ENCODE assay signal across 18 cellular contexts in genomic region chr22:45331486-45331885, GRCh38. TPM values are rescaled to one million over a fixed set of nuclear protein-coding genes. Genes with fewer than 3 reads are reported as not detected.
DNase-seq lines count a peak whose midpoint lies in the region; ATAC-seq and TF ChIP-seq lines count a peak whose summit lies in the region.
"Had no signal": no experiment of that assay in that cellular context is flagged by ENCODE, and none has a peak within 500 bp of the region (broad histone marks: within the 10 kb centered on the region; RNA-seq: fewer than 3 reads in every experiment).

No MANE protein-coding gene starts in this region.

- no peak for TF ChIP-seq CTCF in RWPE1 (conservative IDR thresholded peaks at IDR 0.05; ENCODE audit: low read depth)
- no peak for TF ChIP-seq CTCF in gastrocnemius medialis (IDR thresholded peaks at IDR 0.05 in 4 of 5, conservative IDR thresholded peaks at IDR 0.05 in 1 of 5)

- no peaks in the 10 kb centered on the region for H3K9me3 Mint-ChIP-seq in activated T-cell treated with anti-CD3 and anti-CD28 coated beads, Interleukin-2, amount 50 U/mL, for 24 hours
- no peaks in the 10 kb centered on the region for H3K9me3 Mint-ChIP-seq in effector memory CD8-positive, alpha-beta T cell
- H3K9me3 Mint-ChIP-seq: CD4-positive, alpha-beta T cell; GM23338; H9 had no signal

- no peaks in the 10 kb centered on the region for H3K27me3 Mint-ChIP-seq in activated T-cell treated with anti-CD3 and anti-CD28 coated beads, Interleukin-2, amount 50 U/mL, for 24 hours
- no peaks in the 10 kb centered on the region for H3K27me3 Mint-ChIP-seq in effector memory CD8-positive, alpha-beta T cell
- H3K27me3 Mint-ChIP-seq: B cell; CD4-positive, alpha-beta T cell had no signal

- H3K4me3 Mint-ChIP-seq in activated T-cell treated with anti-CD3 and anti-CD28 coated beads, Interleukin-2, amount 50 U/mL, for 24 hours: no peak overlapping the region
- no peak overlapping the region for H3K4me3 Mint-ChIP-seq in effector memory CD8-positive, alpha-beta T cell
- H3K4me3 Mint-ChIP-seq: B cell; CD4-positive, alpha-beta T cell; GM23338; H9 had no signal

- in situ Hi-C loops in gastrocnemius medialis (cut with MboI; ENCODE audit: low sequenced_read_pairs in 4 of 4): no loop called here

- POLR2A ChIA-PET in RWPE1 (lab: Yijun Ruan, JAX; ENCODE audit: low non-redundant PET): no interaction called here

- H3K36me3 Mint-ChIP-seq in activated T-cell treated with anti-CD3 and anti-CD28 coated beads, Interleukin-2, amount 50 U/mL, for 24 hours (ENCODE audit: low read depth): peaks cover 90% of the 10 kb centered on the region
- peaks cover 59% of the 10 kb centered on the region for H3K36me3 Mint-ChIP-seq in effector memory CD8-positive, alpha-beta T cell (ENCODE audit: insufficient read depth)

- CTCF ChIA-PET in RWPE1 (lab: Yijun Ruan, JAX): no interaction called here

- intact Hi-C loops in gastrocnemius medialis (cut with DNase I; ENCODE audit: low total_unique reads): no loop called here

- peak overlapping the region; percentile 12 for H3K27ac Mint-ChIP-seq in activated T-cell treated with anti-CD3 and anti-CD28 coated beads, Interleukin-2, amount 50 U/mL, for 24 hours
- H3K27ac Mint-ChIP-seq in effector memory CD8-positive, alpha-beta T cell: peak overlapping the region; percentile 28 to 63
- H3K27ac Mint-ChIP-seq: B cell, GM23338 had no signal

- no peak for DNase-seq in activated T-cell treated with anti-CD3 and anti-CD28 coated beads, Interleukin-2, amount 50 U/mL, for 24 hours
- no peak for DNase-seq in activated T-cell treated with anti-CD3 and anti-CD28 coated beads, Interleukin-2, amount 50 U/mL, for 48 hours
- DNase-seq in RWPE1 (ENCODE audit: low spot score): no peak
- DNase-seq in effector memory CD8-positive, alpha-beta T cell: no peak
- DNase-seq in gastrocnemius medialis: peak in 1 of 2 donors; percentile 66
- DNase-seq: C1 segment of cervical spinal cord; Calu3; CD4-positive, alpha-beta T cell; DMS 273 treated with DMSO at 0.1 percent for 48 hours; DMS79; H9 had no signal

- H3K27me3 ChIP-seq in gastrocnemius medialis: no peaks in the 10 kb centered on the region

- ATAC-seq in effector memory CD8-positive, alpha-beta T cell (replicated peaks): no peak
- ATAC-seq in gastrocnemius medialis: no peak
- no peak for ATAC-seq in HG02852 (IDR thresholded peaks at IDR 0.05; ENCODE audit: unreplicated experiment)
- ATAC-seq in GM18505 (IDR thresholded peaks at IDR 0.05; ENCODE audit: unreplicated experiment): no peak
- ATAC-seq: GM12878, GM23338, HepG2 had no signal

- TF ChIP-seq POLR2A in gastrocnemius medialis (IDR thresholded peaks at IDR 0.05) (peak in 1 of 2 donors; percentile 27), GM18505 (IDR thresholded peaks at IDR 0.05; ENCODE audit: borderline replicate concordance, extremely low read depth, insufficient read depth, insufficient read length) (no peak)

- H3K9me3 ChIP-seq in gastrocnemius medialis: no peaks in the 10 kb centered on the region

- no peak overlapping the region for H3K4me3 ChIP-seq in gastrocnemius medialis
- H3K4me3 ChIP-seq: GM12878, GM23338 had no signal

- H3K27ac ChIP-seq in RWPE1: peak overlapping the region; percentile 53
- H3K27ac ChIP-seq in gastrocnemius medialis: peak overlapping the region; percentile 88 to 91 (median 90)

- H3K4me1 Mint-ChIP-seq in activated T-cell treated with anti-CD3 and anti-CD28 coated beads, Interleukin-2, amount 50 U/mL, for 24 hours (ENCODE audit: low read depth): peaks cover 20% of the 10 kb centered on the region
- H3K4me1 Mint-ChIP-seq in effector memory CD8-positive, alpha-beta T cell (ENCODE audit: low read depth in 2 of 2): peaks cover 8 to 15% of the 10 kb centered on the region in 2 donors
- H3K4me1 Mint-ChIP-seq: B cell, GM23338, H9 had no signal

- peaks cover 0 to 15% of the 10 kb centered on the region in 2 donors for H3K36me3 ChIP-seq in gastrocnemius medialis

- peaks cover 63 to 65% of the 10 kb centered on the region in 2 donors for H3K4me1 ChIP-seq in gastrocnemius medialis

RNA-seq across cellular contexts. Expression of gene FAM118A, which starts 21.8 kb away (rescaled TPM):
- 10 to 100 TPM in 3 of 4 donors, 1 to 10 TPM in 1; 4.1 to 30.0 (median 24.2) TPM for total RNA-seq in gastrocnemius medialis

RNA-seq across cellular contexts. Expression of gene UPK3A, which starts 46.7 kb away (rescaled TPM):
- total RNA-seq in gastrocnemius medialis: 1 to 10 TPM in 2 of 4 donors, under 1 TPM in 2; 0.70 to 6.4 (median 2.1) TPM
- total RNA-seq: B cell; Calu3; CD4-positive, alpha-beta T cell; G401; GM12878; GM23338; H9 had no signal
